8 cellular contexts compared by ENCODE assay signal in the genomic region with DNA sequence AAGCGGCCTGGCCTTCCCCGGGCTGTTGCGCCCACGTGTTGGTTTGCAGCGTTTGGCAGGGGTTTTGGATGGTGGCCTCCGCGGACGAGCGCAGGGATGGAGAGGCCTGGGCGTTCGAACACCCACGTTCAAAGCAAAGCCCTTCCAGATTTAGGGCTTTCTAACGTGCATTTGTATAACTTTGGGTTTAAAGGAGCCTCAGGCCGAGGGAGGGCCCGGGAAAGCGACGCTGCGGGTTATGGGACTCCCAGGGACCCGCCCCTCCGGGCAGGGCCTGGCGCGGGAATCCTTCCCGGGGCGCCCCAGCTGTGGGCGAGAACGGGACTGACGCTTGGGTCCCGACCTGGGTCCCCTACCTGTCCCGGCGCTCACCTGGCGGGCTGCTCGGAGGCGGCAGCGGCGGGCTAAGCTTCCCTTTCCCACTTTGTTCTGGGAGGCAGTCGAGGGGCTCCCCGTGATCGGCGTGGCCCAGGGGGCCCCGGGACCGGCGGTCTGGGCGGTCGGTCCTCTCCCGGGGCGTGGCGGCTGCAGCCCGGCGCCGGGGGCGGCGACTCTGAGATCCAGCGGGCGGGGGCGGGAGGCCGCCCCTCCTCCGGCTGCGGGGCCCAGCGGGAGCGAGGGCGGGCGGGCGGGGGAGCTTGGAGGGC. TPM values are rescaled to one million over a fixed set of nuclear protein-coding genes. Genes with fewer than 3 reads are reported as not detected.
DNase-seq lines count a peak whose midpoint lies in the region; ATAC-seq and TF ChIP-seq lines count a peak whose summit lies in the region.

A gene with protein sequence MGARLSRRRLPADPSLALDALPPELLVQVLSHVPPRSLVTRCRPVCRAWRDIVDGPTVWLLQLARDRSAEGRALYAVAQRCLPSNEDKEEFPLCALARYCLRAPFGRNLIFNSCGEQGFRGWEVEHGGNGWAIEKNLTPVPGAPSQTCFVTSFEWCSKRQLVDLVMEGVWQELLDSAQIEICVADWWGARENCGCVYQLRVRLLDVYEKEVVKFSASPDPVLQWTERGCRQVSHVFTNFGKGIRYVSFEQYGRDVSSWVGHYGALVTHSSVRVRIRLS (minus strand): TSS at position 529 of the 647 bp plus-strand sequence. CDS start 25,423 bp downstream, outside the sequence.

- peak; percentile 78 for ATAC-seq in sciatic nerve

- TF ChIP-seq RAD21 in Ishikawa (IDR thresholded peaks at IDR 0.05; ENCODE audit: low read depth): no peak

- no peak for TF ChIP-seq CTCF in AG10803 (conservative IDR thresholded peaks at IDR 0.05; ENCODE audit: low read length)

- peak within 1 kb of the TSS; percentile 71 for H3K4me3 ChIP-seq in AG10803 (ENCODE audit: low read length)

- intact Hi-C loops in sciatic nerve (cut with DNase I): no loop called here

- DNase-seq in AG10803 (ENCODE audit: low read depth): peak; percentile 56
- peak in 28 of 61 donors; percentile 12 to 62 (median 38) for DNase-seq in caudate nucleus (lab: John Stamatoyannopoulos, UW)
- DNase-seq in iPS-NIHi11 (ENCODE audit: low spot score): peak; percentile 80
- peak; percentile 74 for DNase-seq in sciatic nerve (ENCODE audit: low spot score)
- DNase-seq in NAMALWA (ENCODE audit: low spot score): no peak
- DNase-seq in stimulated activated naive CD4-positive, alpha-beta T cell treated with Interleukin-2 at 50 U/mL for 16 hours (lab: John Stamatoyannopoulos, UW): no peak
- no peak for DNase-seq in stimulated activated CD4-positive, alpha-beta T cell treated with anti-CD3 and anti-CD28 coated beads, Interleukin-4, amount 100 ng/mL, for 1 hour

- no peak for TF ChIP-seq EP300 in Ishikawa (IDR thresholded peaks at IDR 0.05; ENCODE audit: borderline replicate concordance)

- H3K27ac ChIP-seq in caudate nucleus (ENCODE audit: low read depth, low read length): peak within 1 kb of the TSS; percentile 48

TF ChIP-seq in Ishikawa, 13 proteins besides CTCF, POLR2A, EP300 and RAD21:
- TF ChIP-seq NFIC (IDR thresholded peaks at IDR 0.05) (no peak), TAF1 (IDR thresholded peaks at IDR 0.05; ENCODE audit: low read depth) (no peak), TEAD4 (IDR thresholded peaks at IDR 0.05) (no peak), FOXM1 (IDR thresholded peaks at IDR 0.05; ENCODE audit: borderline replicate concordance, low read depth) (no peak), CEBPB (IDR thresholded peaks at IDR 0.05) (no peak), ZBTB7A (IDR thresholded peaks at IDR 0.05; ENCODE audit: low read depth) (peak; percentile 81), EGR1 (IDR thresholded peaks at IDR 0.05) (peak; percentile 68), YY1 (IDR thresholded peaks at IDR 0.05; ENCODE audit: low read depth) (no peak), TCF12 (IDR thresholded peaks at IDR 0.05; ENCODE audit: low read depth) (no peak), CREB1 (IDR thresholded peaks at IDR 0.05; ENCODE audit: low read depth) (no peak)
- TF ChIP-seq, protein P1, sequence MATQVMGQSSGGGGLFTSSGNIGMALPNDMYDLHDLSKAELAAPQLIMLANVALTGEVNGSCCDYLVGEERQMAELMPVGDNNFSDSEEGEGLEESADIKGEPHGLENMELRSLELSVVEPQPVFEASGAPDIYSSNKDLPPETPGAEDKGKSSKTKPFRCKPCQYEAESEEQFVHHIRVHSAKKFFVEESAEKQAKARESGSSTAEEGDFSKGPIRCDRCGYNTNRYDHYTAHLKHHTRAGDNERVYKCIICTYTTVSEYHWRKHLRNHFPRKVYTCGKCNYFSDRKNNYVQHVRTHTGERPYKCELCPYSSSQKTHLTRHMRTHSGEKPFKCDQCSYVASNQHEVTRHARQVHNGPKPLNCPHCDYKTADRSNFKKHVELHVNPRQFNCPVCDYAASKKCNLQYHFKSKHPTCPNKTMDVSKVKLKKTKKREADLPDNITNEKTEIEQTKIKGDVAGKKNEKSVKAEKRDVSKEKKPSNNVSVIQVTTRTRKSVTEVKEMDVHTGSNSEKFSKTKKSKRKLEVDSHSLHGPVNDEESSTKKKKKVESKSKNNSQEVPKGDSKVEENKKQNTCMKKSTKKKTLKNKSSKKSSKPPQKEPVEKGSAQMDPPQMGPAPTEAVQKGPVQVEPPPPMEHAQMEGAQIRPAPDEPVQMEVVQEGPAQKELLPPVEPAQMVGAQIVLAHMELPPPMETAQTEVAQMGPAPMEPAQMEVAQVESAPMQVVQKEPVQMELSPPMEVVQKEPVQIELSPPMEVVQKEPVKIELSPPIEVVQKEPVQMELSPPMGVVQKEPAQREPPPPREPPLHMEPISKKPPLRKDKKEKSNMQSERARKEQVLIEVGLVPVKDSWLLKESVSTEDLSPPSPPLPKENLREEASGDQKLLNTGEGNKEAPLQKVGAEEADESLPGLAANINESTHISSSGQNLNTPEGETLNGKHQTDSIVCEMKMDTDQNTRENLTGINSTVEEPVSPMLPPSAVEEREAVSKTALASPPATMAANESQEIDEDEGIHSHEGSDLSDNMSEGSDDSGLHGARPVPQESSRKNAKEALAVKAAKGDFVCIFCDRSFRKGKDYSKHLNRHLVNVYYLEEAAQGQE (IDR thresholded peaks at IDR 0.05; ENCODE audit: low read depth): no peak
- TF ChIP-seq, protein P2, sequence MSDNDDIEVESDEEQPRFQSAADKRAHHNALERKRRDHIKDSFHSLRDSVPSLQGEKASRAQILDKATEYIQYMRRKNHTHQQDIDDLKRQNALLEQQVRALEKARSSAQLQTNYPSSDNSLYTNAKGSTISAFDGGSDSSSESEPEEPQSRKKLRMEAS (IDR thresholded peaks at IDR 0.05): peak; percentile 96
- TF ChIP-seq, protein P3, sequence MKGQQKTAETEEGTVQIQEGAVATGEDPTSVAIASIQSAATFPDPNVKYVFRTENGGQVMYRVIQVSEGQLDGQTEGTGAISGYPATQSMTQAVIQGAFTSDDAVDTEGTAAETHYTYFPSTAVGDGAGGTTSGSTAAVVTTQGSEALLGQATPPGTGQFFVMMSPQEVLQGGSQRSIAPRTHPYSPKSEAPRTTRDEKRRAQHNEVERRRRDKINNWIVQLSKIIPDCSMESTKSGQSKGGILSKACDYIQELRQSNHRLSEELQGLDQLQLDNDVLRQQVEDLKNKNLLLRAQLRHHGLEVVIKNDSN (IDR thresholded peaks at IDR 0.05): peak; percentile 61; the same call in 1 of the 2 replicates

RNA-seq across cellular contexts. Expression of the gene that starts here (rescaled TPM):
- 30.0 TPM for total RNA-seq in sciatic nerve

Comparison
In these comparisons a context has a peak if more than half of its experiments do, and no peak if none do; other contexts are left out.
1. DNase-seq: peak in AG10803 (single experiment), iPS-NIHi11 (single experiment) and sciatic nerve (single experiment); none in NAMALWA (single experiment), stimulated activated naive CD4-positive, alpha-beta T cell treated with Interleukin-2 at 50 U/mL for 16 hours (single experiment) and stimulated activated CD4-positive, alpha-beta T cell treated with anti-CD3 and anti-CD28 coated beads, Interleukin-4, amount 100 ng/mL, for 1 hour (single experiment).